In the genomic region with DNA sequence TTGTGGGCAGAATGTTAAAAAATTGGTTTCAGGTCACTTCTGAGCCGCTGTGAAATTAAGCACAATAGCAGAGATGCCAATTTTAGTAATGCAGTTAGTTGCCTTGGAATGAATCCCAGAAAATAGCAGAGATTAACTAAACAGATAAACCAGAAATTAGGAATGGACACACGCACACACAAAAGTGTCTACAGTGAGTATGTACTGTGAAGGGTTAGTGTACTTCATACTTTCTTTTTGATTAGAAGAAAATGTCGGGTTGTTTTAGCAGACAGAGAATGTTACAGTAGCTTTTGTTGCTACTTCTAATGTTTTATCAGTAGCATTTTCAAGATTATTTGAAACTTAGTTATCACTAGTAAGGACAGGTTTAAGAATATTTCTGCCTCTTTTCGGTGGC, we compare ENCODE assay signal across 12 cellular contexts.
DNase-seq lines count a peak whose midpoint lies in the region; ATAC-seq and TF ChIP-seq lines count a peak whose summit lies in the region.
"Had no signal": no experiment of that assay in that cellular context is flagged by ENCODE, and none has a peak within 500 bp of the region (broad histone marks: within the 10 kb centered on the region; RNA-seq: fewer than 3 reads in every experiment).

No MANE protein-coding gene starts in this region.

- intact Hi-C loops in stomach (cut with DNase I; ENCODE audit: low total_unique reads) (no loop called here), natural killer cell (cut with micrococcal nuclease) (no loop called here)

- no peak for TF ChIP-seq POLR2A in stomach (IDR thresholded peaks at IDR 0.05)

- H3K4me3 ChIP-seq in SK-N-MC = peak overlapping the region; percentile 65
- H3K4me3 ChIP-seq in stomach = peak overlapping the region in 3 of 4 donors; percentile 63 to 65 (median 64)
- H3K4me3 ChIP-seq: smooth muscle cell had no signal

- DNase-seq in EL = peak; percentile 84
- no peak for DNase-seq in SK-N-MC (ENCODE audit: low read depth, low spot score)
- peak; percentile 54 for DNase-seq in fibroblast of peridontal ligament (ENCODE audit: extremely low read depth)
- no peak for DNase-seq in stomach
- DNase-seq in natural killer cell = no peak
- no peak for DNase-seq in activated effector memory CD4-positive, alpha-beta T cell treated with Interleukin-2 at 50 U/mL for 16 hours
- DNase-seq: DMS153, foreskin keratinocyte had no signal

- peaks cover 31 to 34% of the 10 kb centered on the region in 2 donors for H3K27me3 Mint-ChIP-seq in natural killer cell (ENCODE audit: low read depth in 2 of 2)
- H3K27me3 Mint-ChIP-seq in activated T-helper 17 cell treated with anti-CD3 and anti-CD28 coated beads, Interleukin-2, amount 50 U/mL, for 72 hours = peaks cover 31% of the 10 kb centered on the region

- TF ChIP-seq EP300 in stomach (IDR thresholded peaks at IDR 0.05) = no peak

- TF ChIP-seq CTCF in stomach (IDR thresholded peaks at IDR 0.05) (no peak), natural killer cell (IDR thresholded peaks at IDR 0.05) (no peak)

- no peaks in the 10 kb centered on the region; the same call in 1 of the 2 replicates for H3K9me3 ChIP-seq in SK-N-MC (ENCODE audit: low read depth, low read length)
- peaks cover 0 to 2% (median 0%) of the 10 kb centered on the region in 4 donors for H3K9me3 ChIP-seq in stomach

- H3K9me3 Mint-ChIP-seq in natural killer cell = peaks cover 7 to 12% of the 10 kb centered on the region in 2 donors
- peaks cover 8% of the 10 kb centered on the region for H3K9me3 Mint-ChIP-seq in activated T-helper 17 cell treated with anti-CD3 and anti-CD28 coated beads, Interleukin-2, amount 50 U/mL, for 72 hours

- H3K27ac ChIP-seq in SK-N-MC (peak overlapping the region; percentile 71), stomach (peak overlapping the region in 3 of 5 donors; percentile 5 to 85 (median 81))
- H3K27ac ChIP-seq: foreskin keratinocyte had no signal

- no peak for ATAC-seq in GM19397 (IDR thresholded peaks at IDR 0.05; ENCODE audit: unreplicated experiment)
- ATAC-seq in natural killer cell = no peak
- ATAC-seq in activated T-helper 17 cell treated with anti-CD3 and anti-CD28 coated beads, Interleukin-2, amount 50 U/mL, for 72 hours (replicated peaks) = no peak
- ATAC-seq: foreskin keratinocyte had no signal

- H3K9ac ChIP-seq in SK-N-MC (ENCODE audit: insufficient read length) = peak overlapping the region; percentile 67

- H3K27me3 ChIP-seq in stomach = peaks cover 0 to 34% (median 17%) of the 10 kb centered on the region in 3 donors

- H3K4me1 ChIP-seq in stomach = peaks cover 0 to 30% (median 19%) of the 10 kb centered on the region in 4 donors
- H3K4me1 ChIP-seq: foreskin keratinocyte had no signal

- H3K4me1 Mint-ChIP-seq in natural killer cell = peaks cover 0 to 4% of the 10 kb centered on the region in 2 donors
- peaks cover 4% of the 10 kb centered on the region for H3K4me1 Mint-ChIP-seq in activated T-helper 17 cell treated with anti-CD3 and anti-CD28 coated beads, Interleukin-2, amount 50 U/mL, for 72 hours
- H3K4me1 Mint-ChIP-seq: memory B cell had no signal

- no peak overlapping the region for H3K27ac Mint-ChIP-seq in natural killer cell
- no peak overlapping the region for H3K27ac Mint-ChIP-seq in activated T-helper 17 cell treated with anti-CD3 and anti-CD28 coated beads, Interleukin-2, amount 50 U/mL, for 72 hours
- H3K27ac Mint-ChIP-seq: memory B cell had no signal

- WGBS in stomach, 5 donors = 20 to 35% (median 24%) methylated on average over 4 of the region's 4 CpGs

- H3K36me3 Mint-ChIP-seq in natural killer cell = no peaks in the 10 kb centered on the region
- H3K36me3 Mint-ChIP-seq in activated T-helper 17 cell treated with anti-CD3 and anti-CD28 coated beads, Interleukin-2, amount 50 U/mL, for 72 hours (ENCODE audit: low read depth) = peaks cover 8% of the 10 kb centered on the region

- H3K36me3 ChIP-seq in SK-N-MC (ENCODE audit: insufficient read depth, low read length) (no peaks in the 10 kb centered on the region), stomach (no peaks in the 10 kb centered on the region)

- H3K4me3 Mint-ChIP-seq in natural killer cell = no peak overlapping the region
- H3K4me3 Mint-ChIP-seq in activated T-helper 17 cell treated with anti-CD3 and anti-CD28 coated beads, Interleukin-2, amount 50 U/mL, for 72 hours = no peak overlapping the region
- H3K4me3 Mint-ChIP-seq: memory B cell had no signal

Comparison
In these comparisons a context has a peak if more than half of its experiments do, and no peak if none do; other contexts are left out.
1. DNase-seq: peak in EL (single experiment) and fibroblast of peridontal ligament (single experiment); none in SK-N-MC (single experiment), stomach (single experiment), natural killer cell (single experiment) and activated effector memory CD4-positive, alpha-beta T cell treated with Interleukin-2 at 50 U/mL for 16 hours (single experiment).